ENCODE assay signal across 8 cellular contexts in the genomic region with DNA sequence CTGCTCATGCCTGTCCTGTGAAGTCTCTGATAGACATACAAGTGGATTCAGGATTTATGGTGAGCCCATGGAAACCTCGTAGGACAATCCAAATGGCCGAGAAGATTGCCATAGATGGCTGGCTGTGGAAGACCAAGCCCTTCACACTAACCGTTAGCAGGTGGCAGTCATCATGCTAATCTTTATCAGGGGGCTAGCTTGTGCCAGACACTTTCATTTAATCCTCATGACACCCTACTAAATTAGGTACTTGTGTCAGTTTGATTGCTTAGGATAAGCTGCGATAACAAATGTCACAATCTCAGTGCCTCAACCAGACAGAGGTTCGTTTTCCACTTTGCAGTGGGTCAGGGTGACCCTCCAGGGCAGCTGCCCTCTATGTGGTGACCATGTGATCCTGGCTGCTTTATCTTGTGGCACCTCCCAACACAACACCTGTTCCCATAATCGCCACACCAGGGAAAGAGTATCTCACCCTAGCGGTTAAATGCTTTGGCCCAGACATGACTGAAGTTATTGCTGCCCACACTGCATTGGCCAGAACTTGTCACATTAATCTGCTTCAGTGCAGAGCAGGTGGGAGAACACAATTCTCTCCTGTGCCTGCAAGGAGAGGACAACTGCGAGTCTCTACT.
DNase-seq lines count a peak whose midpoint lies in the region; ATAC-seq, FAIRE-seq and TF ChIP-seq lines count a peak whose summit lies in the region.
"Had no signal": no experiment of that assay in that cellular context is flagged by ENCODE, and none has a peak within 500 bp of the region (broad histone marks: within the 10 kb centered on the region; RNA-seq: fewer than 3 reads in every experiment).

No MANE protein-coding gene starts in this region.

- no peaks in the 10 kb centered on the region for H3F3A ChIP-seq in Loucy (ENCODE audit: low read depth)

- no TSS peak for BruUV-seq in K562 (replicated peaks; lab: Mats Ljungman, UMichigan)

- intact Hi-C loops in K562 (cut with micrococcal nuclease): loop anchor here (5.0 kb wide), 1 partner anchor 40 kb away; no protein-coding TSS in a partner anchor

- H3K36me3 ChIP-seq in Loucy (ENCODE audit: insufficient read depth, low read length) (no peaks in the 10 kb centered on the region), K562 (ENCODE audit: control insufficient read depth, insufficient read depth, low read length) (no peaks in the 10 kb centered on the region)

- 0% methylated on average over 8 of the region's 8 CpGs for WGBS in K562 (ENCODE audit: insufficient coverage, low coverage, missing lambda C conversion rate)

- POLR2A ChIA-PET in K562 (lab: Yijun Ruan, JAX): no interaction called here

- TF ChIP-seq RAD21 in K562 (CRISPR knock-in tag; conservative IDR thresholded peaks at IDR 0.05 in 1 of 2, IDR thresholded peaks at IDR 0.05 in 1 of 2): peak in 1 of 2 experiments; percentile 18; a peak in 1 of 4 replicates

- FAIRE-seq in K562 (lab: Jason Lieb, UNC): peak; percentile 65

- no peaks in the 10 kb centered on the region for H3K9me2 ChIP-seq in Loucy (replicated peaks; ENCODE audit: low read depth, low read length)

- ATAC-seq in K562: peak; percentile 76
- no peak for ATAC-seq in GM18505 (IDR thresholded peaks at IDR 0.05; ENCODE audit: unreplicated experiment)

- in situ Hi-C loops in K562 (cut with MboI): no loop called here

- H3K9me3 Mint-ChIP-seq in nephron (no peaks in the 10 kb centered on the region), endothelial cell (ENCODE audit: unreplicated experiment) (no peaks in the 10 kb centered on the region)

- H3K9ac ChIP-seq in Loucy (ENCODE audit: low read depth, low read length, poor library complexity, severe bottlenecking) (no peak overlapping the region), K562 (ENCODE audit: insufficient read depth in 1 of 2, low read depth in 2 of 2, low read length in 2 of 2) (no peak overlapping the region)

- no peak for TF ChIP-seq POLR2A in K562 (conservative IDR thresholded peaks at IDR 0.05)
- no peak for TF ChIP-seq POLR2A in GM18505 (IDR thresholded peaks at IDR 0.05; ENCODE audit: borderline replicate concordance, extremely low read depth, insufficient read depth, insufficient read length)

- peak overlapping the region; percentile 69 to 82 (median 74) for H3K27ac Mint-ChIP-seq in nephron
- no peak overlapping the region for H3K27ac Mint-ChIP-seq in endothelial cell (ENCODE audit: unreplicated experiment)

- H2AFZ ChIP-seq in Loucy (ENCODE audit: low read length) (no peak overlapping the region), K562 (ENCODE audit: low read depth, low read length) (no peak overlapping the region)

- H4K20me1 ChIP-seq in Loucy (ENCODE audit: insufficient read depth, low read length, poor library complexity, severe bottlenecking) (no peaks in the 10 kb centered on the region), K562 (replicated peaks; ENCODE audit: control insufficient read depth, insufficient read depth, low read length) (no peaks in the 10 kb centered on the region)

- CTCF ChIA-PET in K562 (lab: Yijun Ruan, JAX; ENCODE audit: low intra/inter-chr PET ratio): no interaction called here

- no peaks in the 10 kb centered on the region for H3K4me1 ChIP-seq in Loucy (ENCODE audit: insufficient read depth, low read length, poor library complexity, severe bottlenecking)
- no peaks in the 10 kb centered on the region for H3K4me1 ChIP-seq in K562 (replicated peaks in 1 of 2; ENCODE audit: control insufficient read depth in 2 of 2, insufficient read depth in 2 of 2, low read length in 2 of 2)

- no peak overlapping the region for H3K4me2 ChIP-seq in Loucy (ENCODE audit: low read depth, low read length, poor library complexity, severe bottlenecking)
- H3K4me2 ChIP-seq in K562 (ENCODE audit: insufficient read depth, low read length): no peak overlapping the region

- H3K4me3 ChIP-seq in Loucy (ENCODE audit: low read length, poor library complexity, severe bottlenecking) (no peak overlapping the region), K562 (no peak overlapping the region)

- H3K9me1 ChIP-seq in K562 (ENCODE audit: control insufficient read depth, insufficient read depth, low read length): no peaks in the 10 kb centered on the region

- TF ChIP-seq EP300 in K562 (IDR thresholded peaks at IDR 0.05; ENCODE audit: low read length): no peak

- no peaks in the 10 kb centered on the region for H3K79me2 ChIP-seq in Loucy (ENCODE audit: insufficient read depth, low read length)
- H3K79me2 ChIP-seq in K562 (ENCODE audit: control insufficient read depth, insufficient read depth, low read length): no peaks in the 10 kb centered on the region

- H3K4me3 Mint-ChIP-seq in nephron (peak overlapping the region in 2 of 3 experiments; percentile 38 to 46), endothelial cell (ENCODE audit: unreplicated experiment) (no peak overlapping the region)

- no peaks in the 10 kb centered on the region for H3K36me3 Mint-ChIP-seq in nephron (ENCODE audit: low read depth)
- H3K36me3 Mint-ChIP-seq in endothelial cell (ENCODE audit: low read depth, unreplicated experiment): no peaks in the 10 kb centered on the region

- no peaks in the 10 kb centered on the region for H3K9me3 ChIP-seq in Loucy (ENCODE audit: insufficient read depth, low read depth, low read length)
- H3K9me3 ChIP-seq in K562 (replicated peaks; ENCODE audit: control insufficient read depth, insufficient read depth, low read depth, low read length): no peaks in the 10 kb centered on the region

- TF ChIP-seq CTCF in GM12872 (IDR thresholded peaks at IDR 0.05; ENCODE audit: insufficient read depth, low read depth, low read length) (peak; percentile 51; the same call in 1 of the 3 replicates), Loucy (conservative IDR thresholded peaks at IDR 0.05; ENCODE audit: low read length) (peak; percentile 55), K562 (IDR thresholded peaks at IDR 0.05 in 2 of 3, conservative IDR thresholded peaks at IDR 0.05 in 1 of 3; ENCODE audit: insufficient read depth in 2 of 3, low read depth in 1 of 3, low read length in 3 of 3) (peak; percentile 44 to 50 (median 47); a peak in 5 of 6 replicates), nephron (IDR thresholded peaks at IDR 0.05; ENCODE audit: unreplicated experiment in 3 of 3) (peak in 1 of 3 experiments; percentile 18), endothelial cell (IDR thresholded peaks at IDR 0.05; ENCODE audit: unreplicated experiment) (no peak)

- H3K4me1 Mint-ChIP-seq in nephron (peaks cover 52% of the 10 kb centered on the region), endothelial cell (ENCODE audit: unreplicated experiment) (peaks cover 6% of the 10 kb centered on the region)

- peak; percentile 7 to 30 (median 14) for DNase-seq in K562 (ENCODE audit: extremely low read depth in 1 of 4, low spot score in 3 of 4)
- DNase-seq in HuH-7 (ENCODE audit: low spot score): no peak
- DNase-seq in endothelial cell (ENCODE audit: low spot score): no peak
- DNase-seq: activated effector memory CD4-positive, alpha-beta T cell treated with Interleukin-2 at 50 U/mL for 16 hours had no signal

- no peaks in the 10 kb centered on the region for H3K27me3 ChIP-seq in Loucy (ENCODE audit: insufficient read depth, low read length, poor library complexity, severe bottlenecking)
- peaks cover 0 to 4% of the 10 kb centered on the region in 2 experiments; a peak in 1 of 5 replicates for H3K27me3 ChIP-seq in K562 (ENCODE audit: control insufficient read depth in 2 of 2, insufficient read depth in 2 of 2, low read length in 2 of 2)

- no peak overlapping the region for H3K27ac ChIP-seq in K562 (ENCODE audit: extremely low read depth, low read depth, low read length)

- peaks cover 9% of the 10 kb centered on the region for H3K27me3 Mint-ChIP-seq in nephron (ENCODE audit: low read depth)
- no peaks in the 10 kb centered on the region for H3K27me3 Mint-ChIP-seq in endothelial cell (ENCODE audit: unreplicated experiment)

TF ChIP-seq in K562, 482 proteins besides CTCF, POLR2A, EP300 and RAD21:
- TF ChIP-seq ZNF785 (CRISPR knock-in tag; IDR thresholded peaks at IDR 0.05): no peak
- TF ChIP-seq RBM14 (IDR thresholded peaks at IDR 0.05; ENCODE audit: borderline replicate concordance, insufficient read depth, low read depth, low read length): no peak
- TF ChIP-seq ELF4 (CRISPR knock-in tag; IDR thresholded peaks at IDR 0.05): no peak
- no peak for TF ChIP-seq PRPF4 (IDR thresholded peaks at IDR 0.05; ENCODE audit: insufficient read depth, low read depth, low read length, poor library complexity, severe bottlenecking)
- no peak for TF ChIP-seq KLF10 (CRISPR knock-in tag; IDR thresholded peaks at IDR 0.05)
- TF ChIP-seq ZNF584 (CRISPR knock-in tag; IDR thresholded peaks at IDR 0.05; ENCODE audit: low read depth): no peak
- no peak for TF ChIP-seq ZNF174 (CRISPR knock-in tag; IDR thresholded peaks at IDR 0.05)
- TF ChIP-seq, protein P1, sequence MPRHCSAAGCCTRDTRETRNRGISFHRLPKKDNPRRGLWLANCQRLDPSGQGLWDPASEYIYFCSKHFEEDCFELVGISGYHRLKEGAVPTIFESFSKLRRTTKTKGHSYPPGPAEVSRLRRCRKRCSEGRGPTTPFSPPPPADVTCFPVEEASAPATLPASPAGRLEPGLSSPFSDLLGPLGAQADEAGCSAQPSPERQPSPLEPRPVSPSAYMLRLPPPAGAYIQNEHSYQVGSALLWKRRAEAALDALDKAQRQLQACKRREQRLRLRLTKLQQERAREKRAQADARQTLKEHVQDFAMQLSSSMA (CRISPR knock-in tag; IDR thresholded peaks at IDR 0.05): no peak
- no peak for TF ChIP-seq SMAD2 (IDR thresholded peaks at IDR 0.05; ENCODE audit: low read depth, low read length)
- TF ChIP-seq PHB2 (IDR thresholded peaks at IDR 0.05; ENCODE audit: low read depth): no peak
- TF ChIP-seq CTBP1 (IDR thresholded peaks at IDR 0.05; ENCODE audit: borderline replicate concordance): no peak
- no peak for TF ChIP-seq MEF2A (IDR thresholded peaks at IDR 0.05; ENCODE audit: control insufficient read depth, low read depth, low read length)
TF ChIP-seq in K562: peak in this region for 0.

Comparison
In these comparisons a context has a peak if more than half of its experiments do, and no peak if none do; other contexts are left out.
1. DNase-seq: peak in K562 (4 of 4); none in HuH-7 (single experiment) and endothelial cell (single experiment).